In genomic region chr11:13868710-13869403, GRCh38 we compare ENCODE assay signal across 14 cellular contexts.
DNase-seq lines count a peak whose midpoint lies in the region; ATAC-seq, FAIRE-seq and TF ChIP-seq lines count a peak whose summit lies in the region.
"Had no signal": no experiment of that assay in that cellular context is flagged by ENCODE, and none has a peak within 500 bp of the region (broad histone marks: within the 10 kb centered on the region; RNA-seq: fewer than 3 reads in every experiment).

No MANE protein-coding gene starts in this region.

- peaks cover 8% of the 10 kb centered on the region for H3K4me1 ChIP-seq in CD4-positive, CD25-positive, alpha-beta regulatory T cell (ENCODE audit: control insufficient read depth, insufficient read depth, low read length, poor library complexity, severe bottlenecking)

- peak overlapping the region; percentile 91 to 96 (median 96) for H3K27ac Mint-ChIP-seq in CD4-positive, CD25-positive, alpha-beta regulatory T cell
- peak overlapping the region; percentile 90 for H3K27ac Mint-ChIP-seq in T-helper 2 cell treated with Interferon-gamma antibody and Interleukin-4, amounts not matched to agents 5 μg/mL and 100 μg/mL, for 36 hours
- H3K27ac Mint-ChIP-seq: endodermal cell had no signal

- peaks cover 0 to 7% (median 0%) of the 10 kb centered on the region in 7 donors for H3K9me3 Mint-ChIP-seq in CD4-positive, CD25-positive, alpha-beta regulatory T cell
- H3K9me3 Mint-ChIP-seq in T-helper 2 cell treated with Interferon-gamma antibody and Interleukin-4, amounts not matched to agents 5 μg/mL and 100 μg/mL, for 36 hours, result peaks cover 4% of the 10 kb centered on the region
- H3K9me3 Mint-ChIP-seq: endodermal cell had no signal

- peak overlapping the region; percentile 88 for H3K27ac ChIP-seq in CD4-positive, CD25-positive, alpha-beta regulatory T cell (ENCODE audit: insufficient read depth, low read length, poor library complexity, severe bottlenecking)
- H3K27ac ChIP-seq: BLaER1 treated with 17β-estradiol and CSF1 and Interleukin-3, amounts not matched to agents 10 nM and 100 nM had no signal

- H3K4me1 Mint-ChIP-seq in CD4-positive, CD25-positive, alpha-beta regulatory T cell, result peaks cover 7 to 44% (median 21%) of the 10 kb centered on the region in 4 donors
- H3K4me1 Mint-ChIP-seq in T-helper 2 cell treated with Interferon-gamma antibody and Interleukin-4, amounts not matched to agents 5 μg/mL and 100 μg/mL, for 36 hours (ENCODE audit: low read depth), result peaks cover 35% of the 10 kb centered on the region

- H3K36me3 ChIP-seq in CD4-positive, CD25-positive, alpha-beta regulatory T cell (ENCODE audit: control insufficient read depth, insufficient read depth, low read length), result no peaks in the 10 kb centered on the region
- H3K36me3 ChIP-seq in bronchial epithelial cell (ENCODE audit: control insufficient read depth, insufficient read depth, low read length), result no peaks in the 10 kb centered on the region
- H3K36me3 ChIP-seq: BLaER1 treated with 17β-estradiol and CSF1 and Interleukin-3, amounts not matched to agents 10 nM and 100 nM had no signal

- H3K27me3 ChIP-seq in CD4-positive, CD25-positive, alpha-beta regulatory T cell (ENCODE audit: control insufficient read depth, insufficient read depth, low read length), result peaks cover 2% of the 10 kb centered on the region
- peaks cover 2% of the 10 kb centered on the region for H3K27me3 ChIP-seq in bronchial epithelial cell (ENCODE audit: control insufficient read depth, insufficient read depth, low read length)
- H3K27me3 ChIP-seq: BLaER1 treated with 17β-estradiol and CSF1 and Interleukin-3, amounts not matched to agents 10 nM and 100 nM had no signal

- peak overlapping the region in 3 of 4 donors; percentile 4 to 64 (median 48) for H3K4me3 Mint-ChIP-seq in CD4-positive, CD25-positive, alpha-beta regulatory T cell
- H3K4me3 Mint-ChIP-seq in T-helper 2 cell treated with Interferon-gamma antibody and Interleukin-4, amounts not matched to agents 5 μg/mL and 100 μg/mL, for 36 hours, result peak overlapping the region; percentile 60
- H3K4me3 Mint-ChIP-seq: endodermal cell had no signal

- ATAC-seq in CD4-positive, CD25-positive, alpha-beta regulatory T cell (ENCODE audit: low read depth in 2 of 2), result peak; percentile 97
- ATAC-seq in HG03457 (IDR thresholded peaks at IDR 0.05; ENCODE audit: unreplicated experiment), result no peak

- TF ChIP-seq CTCF in bronchial epithelial cell (IDR thresholded peaks at IDR 0.05; ENCODE audit: insufficient read depth, low read length, severe bottlenecking), result no peak

- peaks cover 5% of the 10 kb centered on the region for H3K36me3 Mint-ChIP-seq in CD4-positive, CD25-positive, alpha-beta regulatory T cell
- H3K36me3 Mint-ChIP-seq in T-helper 2 cell treated with Interferon-gamma antibody and Interleukin-4, amounts not matched to agents 5 μg/mL and 100 μg/mL, for 36 hours (ENCODE audit: low read depth), result peaks cover 5% of the 10 kb centered on the region

- peak; percentile 18 to 85 (median 83) for DNase-seq in CD4-positive, CD25-positive, alpha-beta regulatory T cell
- peak; percentile 61 for DNase-seq in ELR (ENCODE audit: low read depth)
- DNase-seq in T-helper 2 cell treated with Interferon-gamma antibody and Interleukin-4, amounts not matched to agents 5 μg/mL and 100 μg/mL, for 36 hours (ENCODE audit: low spot score), result peak; percentile 30
- peak; percentile 69 for DNase-seq in bronchial epithelial cell (ENCODE audit: low read depth)
- DNase-seq in activated effector memory CD4-positive, alpha-beta T cell treated with anti-CD3 and anti-CD28 coated beads, Interleukin-2, amount 50 U/mL, for 16 hours, result no peak
- no peak for DNase-seq in cerebellar cortex (ENCODE audit: low spot score)
- no peak for DNase-seq in NCI-H526 treated with DMSO at 0.1 percent for 48 hours (lab: John Stamatoyannopoulos, UW)
- DNase-seq: endodermal cell; kidney glomerular epithelial cell; NCI-H1694; NCI-H774; stimulated activated CD4-positive, alpha-beta T cell treated with anti-CD3 and anti-CD28 coated beads, Interleukin-4, amount 100 ng/mL, for 4 hours had no signal

- peaks cover 13% of the 10 kb centered on the region for H3K27me3 Mint-ChIP-seq in CD4-positive, CD25-positive, alpha-beta regulatory T cell
- peaks cover 26% of the 10 kb centered on the region for H3K27me3 Mint-ChIP-seq in T-helper 2 cell treated with Interferon-gamma antibody and Interleukin-4, amounts not matched to agents 5 μg/mL and 100 μg/mL, for 36 hours (ENCODE audit: low read depth)

- H3K9me3 ChIP-seq in CD4-positive, CD25-positive, alpha-beta regulatory T cell (ENCODE audit: control insufficient read depth in 2 of 2, low read length in 2 of 2), result no peaks in the 10 kb centered on the region
- H3K9me3 ChIP-seq: BLaER1 treated with 17β-estradiol and CSF1 and Interleukin-3, amounts not matched to agents 10 nM and 100 nM had no signal

- H3K4me3 ChIP-seq in CD4-positive, CD25-positive, alpha-beta regulatory T cell (ENCODE audit: low read depth, low read length), result peak overlapping the region; percentile 26
- no peak overlapping the region for H3K4me3 ChIP-seq in bronchial epithelial cell (ENCODE audit: low read depth, low read length)
- H3K4me3 ChIP-seq: BLaER1 treated with 17β-estradiol and CSF1 and Interleukin-3, amounts not matched to agents 10 nM and 100 nM had no signal

- FAIRE-seq in bronchial epithelial cell (lab: Jason Lieb, UNC), result no peak

Comparison
In these comparisons a context has a peak if more than half of its experiments do, and no peak if none do; other contexts are left out.
1. DNase-seq: peak in CD4-positive, CD25-positive, alpha-beta regulatory T cell (3 of 3), ELR (single experiment), T-helper 2 cell treated with Interferon-gamma antibody and Interleukin-4, amounts not matched to agents 5 μg/mL and 100 μg/mL, for 36 hours (single experiment) and bronchial epithelial cell (single experiment); none in activated effector memory CD4-positive, alpha-beta T cell treated with anti-CD3 and anti-CD28 coated beads, Interleukin-2, amount 50 U/mL, for 16 hours (single experiment), cerebellar cortex (single experiment) and NCI-H526 treated with DMSO at 0.1 percent for 48 hours (single experiment).